Comparison of ENCODE assay signal across 8 cellular contexts in the genomic region with DNA sequence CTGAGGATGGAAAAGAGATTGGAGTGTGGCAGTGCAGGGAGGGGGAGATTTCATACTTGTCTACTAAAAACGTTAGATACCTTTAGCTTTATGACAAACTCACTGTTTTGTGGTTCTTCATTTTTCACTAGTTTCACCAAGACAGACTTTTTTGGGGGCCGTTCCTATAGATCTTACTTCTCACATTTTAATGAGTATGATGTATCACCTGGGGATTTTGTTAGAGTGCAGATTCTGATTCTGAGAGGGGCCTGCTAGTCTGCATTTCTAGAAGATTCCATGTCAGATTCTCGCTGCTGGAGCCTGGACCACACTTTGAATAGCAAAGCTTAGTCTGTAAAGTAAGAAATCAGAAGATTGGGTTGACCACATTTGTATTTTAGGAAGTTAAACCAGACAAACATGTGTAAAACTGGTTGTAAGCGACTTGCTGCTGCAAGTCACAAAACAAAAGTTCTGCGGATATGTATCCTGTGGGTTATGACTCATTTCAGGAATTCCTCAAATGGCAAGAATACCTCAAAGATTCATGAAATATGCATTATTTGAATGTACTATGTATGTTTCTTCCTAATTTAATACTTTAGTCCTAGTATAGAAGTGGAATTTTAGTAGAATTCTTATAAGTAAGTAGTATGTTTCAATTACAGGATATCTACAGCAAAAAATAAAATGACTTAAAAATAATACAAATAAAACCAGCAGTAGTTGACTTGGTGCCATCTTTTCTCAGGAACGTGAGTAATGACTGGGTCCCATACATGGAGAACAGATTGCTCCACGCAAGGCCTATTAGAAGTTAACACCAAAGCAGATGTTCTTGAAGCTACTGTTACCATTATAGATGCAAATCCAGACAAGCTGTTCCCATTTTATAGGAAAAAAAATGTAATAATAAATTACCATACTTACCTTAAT. TPM values are rescaled to one million over a fixed set of nuclear protein-coding genes. Genes with fewer than 3 reads are reported as not detected.
A peak's percentile ranks its signal among the peaks of the same experiment; 100 is the strongest.
DNase-seq lines count a peak whose midpoint lies in the region; FAIRE-seq and TF ChIP-seq lines count a peak whose summit lies in the region.

No MANE protein-coding gene starts in this region.

- no peaks in the 10 kb centered on the region for H3K36me3 ChIP-seq in bronchial epithelial cell (ENCODE audit: control insufficient read depth, insufficient read depth, low read length)

- H3K4me3 ChIP-seq in bronchial epithelial cell (ENCODE audit: low read depth, low read length), result no peak overlapping the region

- peaks cover 21% of the 10 kb centered on the region for H3K4me1 Mint-ChIP-seq in activated T-cell treated with anti-CD3 and anti-CD28 coated beads, Interleukin-2, amount 50 U/mL, for 24 hours (ENCODE audit: low read depth)
- peaks cover 19% of the 10 kb centered on the region for H3K4me1 Mint-ChIP-seq in stimulated activated naive CD8-positive, alpha-beta T cell treated with anti-CD3 and anti-CD28 coated beads, Interleukin-15, Interleukin-2, amounts not matched to agents 100 ng/mL and 50 ng/mL, for 24 hours (ENCODE audit: low read depth)

- TF ChIP-seq CTCF in bronchial epithelial cell (IDR thresholded peaks at IDR 0.05; ENCODE audit: insufficient read depth, low read length, severe bottlenecking), result no peak

- H3K27me3 Mint-ChIP-seq in activated T-cell treated with anti-CD3 and anti-CD28 coated beads, Interleukin-2, amount 50 U/mL, for 24 hours, result peaks cover 8% of the 10 kb centered on the region
- peaks cover 3% of the 10 kb centered on the region for H3K27me3 Mint-ChIP-seq in stimulated activated naive CD8-positive, alpha-beta T cell treated with anti-CD3 and anti-CD28 coated beads, Interleukin-15, Interleukin-2, amounts not matched to agents 100 ng/mL and 50 ng/mL, for 24 hours

- no peaks in the 10 kb centered on the region for H3K36me3 Mint-ChIP-seq in activated T-cell treated with anti-CD3 and anti-CD28 coated beads, Interleukin-2, amount 50 U/mL, for 24 hours (ENCODE audit: low read depth)
- no peaks in the 10 kb centered on the region for H3K36me3 Mint-ChIP-seq in stimulated activated naive CD8-positive, alpha-beta T cell treated with anti-CD3 and anti-CD28 coated beads, Interleukin-15, Interleukin-2, amounts not matched to agents 100 ng/mL and 50 ng/mL, for 24 hours (ENCODE audit: low read depth)

- FAIRE-seq in bronchial epithelial cell (lab: Jason Lieb, UNC), result no peak

- peak overlapping the region; percentile 32 for H3K4me3 Mint-ChIP-seq in activated T-cell treated with anti-CD3 and anti-CD28 coated beads, Interleukin-2, amount 50 U/mL, for 24 hours
- H3K4me3 Mint-ChIP-seq in stimulated activated naive CD8-positive, alpha-beta T cell treated with anti-CD3 and anti-CD28 coated beads, Interleukin-15, Interleukin-2, amounts not matched to agents 100 ng/mL and 50 ng/mL, for 24 hours, result peak overlapping the region; percentile 22

- peak overlapping the region; percentile 88 for H3K27ac Mint-ChIP-seq in activated T-cell treated with anti-CD3 and anti-CD28 coated beads, Interleukin-2, amount 50 U/mL, for 24 hours
- H3K27ac Mint-ChIP-seq in stimulated activated naive CD8-positive, alpha-beta T cell treated with anti-CD3 and anti-CD28 coated beads, Interleukin-15, Interleukin-2, amounts not matched to agents 100 ng/mL and 50 ng/mL, for 24 hours, result peak overlapping the region; percentile 75

- no peaks in the 10 kb centered on the region for H3K9me3 Mint-ChIP-seq in activated T-cell treated with anti-CD3 and anti-CD28 coated beads, Interleukin-2, amount 50 U/mL, for 24 hours
- no peaks in the 10 kb centered on the region for H3K9me3 Mint-ChIP-seq in stimulated activated naive CD8-positive, alpha-beta T cell treated with anti-CD3 and anti-CD28 coated beads, Interleukin-15, Interleukin-2, amounts not matched to agents 100 ng/mL and 50 ng/mL, for 24 hours

- H3K27me3 ChIP-seq in bronchial epithelial cell (ENCODE audit: control insufficient read depth, insufficient read depth, low read length), result no peaks in the 10 kb centered on the region

- DNase-seq in activated T-cell treated with anti-CD3 and anti-CD28 coated beads, Interleukin-2, amount 50 U/mL, for 24 hours, result no peak
- DNase-seq in activated T-cell treated with anti-CD3 and anti-CD28 coated beads, Interleukin-2, amount 50 U/mL, for 1 hour, result no peak
- DNase-seq in NCI-H1694 (lab: John Stamatoyannopoulos, UW), result peak; percentile 67
- DNase-seq in bronchial epithelial cell (ENCODE audit: low read depth), result peak; percentile 93
- no peak for DNase-seq in 8988T
- DNase-seq in NCI-H1105 (lab: John Stamatoyannopoulos, UW), result no peak
- no peak for DNase-seq in amygdala (lab: John Stamatoyannopoulos, UW)

RNA-seq across cellular contexts. Expression of a gene that starts 27.8 kb away (rescaled TPM):
- total RNA-seq in bronchial epithelial cell, result 31.3 and 35.3 TPM in 2 replicates

RNA-seq across cellular contexts. Expression of a gene that starts 34.1 kb away (rescaled TPM):
- total RNA-seq in bronchial epithelial cell, result 16.3 and 16.8 TPM in 2 replicates

Comparison
In these comparisons a context has a peak if more than half of its experiments do, and no peak if none do; other contexts are left out.
1. DNase-seq: peak in NCI-H1694 (single experiment) and bronchial epithelial cell (single experiment); none in activated T-cell treated with anti-CD3 and anti-CD28 coated beads, Interleukin-2, amount 50 U/mL, for 24 hours (single experiment), activated T-cell treated with anti-CD3 and anti-CD28 coated beads, Interleukin-2, amount 50 U/mL, for 1 hour (single experiment), 8988T (single experiment), NCI-H1105 (single experiment) and amygdala (0 of 56).